1 cellular context compared by ENCODE assay signal in genomic region chr7:16345979-16346958, GRCh38.
TF ChIP-seq lines count a peak whose summit lies in the region.

No MANE protein-coding gene starts in this region.

TF ChIP-seq in K562, 482 proteins besides CTCF, POLR2A, EP300 and RAD21 (continued from another document):
- no peak for TF ChIP-seq ZFP91 (CRISPR knock-in tag; IDR thresholded peaks at IDR 0.05)
- TF ChIP-seq CBFA2T2 (conservative IDR thresholded peaks at IDR 0.05) = no peak
- TF ChIP-seq MITF (IDR thresholded peaks at IDR 0.05) = no peak
- no peak for TF ChIP-seq ZNF41 (CRISPR knock-in tag; conservative IDR thresholded peaks at IDR 0.05)
- TF ChIP-seq HOXB6 (CRISPR knock-in tag; IDR thresholded peaks at IDR 0.05; ENCODE audit: borderline replicate concordance) = no peak
- no peak for TF ChIP-seq CHCHD3 (CRISPR knock-in tag; IDR thresholded peaks at IDR 0.05)
- no peak for TF ChIP-seq CREB3L1 (IDR thresholded peaks at IDR 0.05; ENCODE audit: borderline replicate concordance, low read depth)
- TF ChIP-seq ARID2 (IDR thresholded peaks at IDR 0.05) = no peak
- no peak for TF ChIP-seq IRF2 (CRISPR knock-in tag; IDR thresholded peaks at IDR 0.05)
- no peak for TF ChIP-seq NCOR1 (IDR thresholded peaks at IDR 0.05)
- TF ChIP-seq PRPF4 (IDR thresholded peaks at IDR 0.05; ENCODE audit: insufficient read depth, low read depth, low read length, poor library complexity, severe bottlenecking) = no peak
- no peak for TF ChIP-seq GTF2F1 (IDR thresholded peaks at IDR 0.05; ENCODE audit: low read depth, low read length)
- TF ChIP-seq ZNF76 (CRISPR knock-in tag; IDR thresholded peaks at IDR 0.05; ENCODE audit: borderline replicate concordance) = no peak
- TF ChIP-seq ZEB2 (IDR thresholded peaks at IDR 0.05) = 0 out of 2 replicates have a peak, but pooled peaks have one; percentile 18
- no peak for TF ChIP-seq TFAP4 (CRISPR knock-in tag; IDR thresholded peaks at IDR 0.05; ENCODE audit: borderline replicate concordance)
- no peak for TF ChIP-seq CXXC5 (CRISPR knock-in tag; IDR thresholded peaks at IDR 0.05)
- TF ChIP-seq ID3 (CRISPR knock-in tag; IDR thresholded peaks at IDR 0.05) = no peak
- TF ChIP-seq ID3 (tag; IDR thresholded peaks at IDR 0.05) = no peak
- no peak for TF ChIP-seq SRSF9 (IDR thresholded peaks at IDR 0.05; ENCODE audit: borderline replicate concordance, low read depth, low read length)
- no peak for TF ChIP-seq PHF21A (IDR thresholded peaks at IDR 0.05; ENCODE audit: borderline replicate concordance, low read depth)
- TF ChIP-seq ZBTB11 (CRISPR knock-in tag; IDR thresholded peaks at IDR 0.05) = no peak
- 0 out of 2 replicates have a peak, but pooled peaks have one; percentile 37 for TF ChIP-seq ZNF175 (CRISPR knock-in tag; IDR thresholded peaks at IDR 0.05; ENCODE audit: low read depth)
- 0 out of 2 replicates have a peak, but pooled peaks have one; percentile 23 for TF ChIP-seq ARID1B (IDR thresholded peaks at IDR 0.05)
